In the genomic region with DNA sequence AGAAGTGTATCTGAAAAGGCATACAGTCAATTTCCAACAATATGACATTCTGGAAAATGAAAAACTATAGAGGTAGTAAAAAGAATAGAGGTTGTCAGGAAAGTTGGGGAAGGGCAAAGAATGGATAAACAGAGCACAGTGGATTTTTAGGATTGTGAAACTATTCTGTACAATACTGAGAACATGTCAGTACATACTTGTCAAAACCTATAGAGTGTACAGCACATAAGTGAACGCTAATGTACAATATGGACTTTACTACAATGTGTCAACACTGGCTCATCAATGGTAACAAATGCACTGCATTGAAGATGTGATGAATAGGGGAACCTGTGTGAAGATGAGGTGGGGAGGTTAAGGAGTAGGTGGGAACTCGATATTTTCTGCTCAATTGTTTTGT, we compare ENCODE assay signal across 22 cellular contexts.
"Had no signal": no experiment of that assay in that cellular context is flagged by ENCODE, and none has a peak within 500 bp of the region (broad histone marks: within the 10 kb centered on the region; RNA-seq: fewer than 3 reads in every experiment).

No MANE protein-coding gene starts in this region.

- ATAC-seq: Right ventricle myocardium inferior, SK-N-SH treated with all-trans-retinoic acid at 6 μM for 48 hours had no signal

- DNase-seq: Karpas-422, KG1, MM.1S, NCI-H1092 treated with DMSO at 0.1 percent for 48 hours, NCI-H1436, NCI-H187, NCI-H2029, NCI-H2081 treated with DMSO at 0.1 percent for 48 hours, NCI-H2171, NCI-H226, NCI-H446, NCI-H510A, NCI-H524 treated with DMSO at 0.1 percent for 48 hours, NCI-H69, NCI-H774, OCI-M1, PC-9, Peyer's patch, SHP77 treated with DMSO at 0.1 percent for 48 hours, SJCRH30 had no signal
